ENCODE assay signal across 1 cellular context in genomic region chr19:6731822-6732221, GRCh38.
TF ChIP-seq lines count a peak whose summit lies in the region.

No MANE protein-coding gene starts in this region.

TF ChIP-seq in HepG2, 621 proteins besides CTCF, POLR2A, EP300 and RAD21:
- TF ChIP-seq PITX1 (CRISPR knock-in tag; IDR thresholded peaks at IDR 0.05) (no peak), AGO2 (optimal IDR thresholded peaks at IDR 0.05; ENCODE audit: low read depth, low read length) (peak; percentile 33)
